In genomic region chr7:8594115-8594514, GRCh38 we compare ENCODE assay signal across 19 cellular contexts.
"Had no signal": no experiment of that assay in that cellular context is flagged by ENCODE, and none has a peak within 500 bp of the region (broad histone marks: within the 10 kb centered on the region; RNA-seq: fewer than 3 reads in every experiment).

No MANE protein-coding gene starts in this region.

- DNase-seq: activated CD8-positive, alpha-beta memory T cell treated with anti-CD3 and anti-CD28 coated beads for 24 hours; activated CD8-positive, alpha-beta memory T cell treated with anti-CD3 and anti-CD28 coated beads, Interleukin-2, amount 50 U/mL, for 48 hours; activated effector memory CD4-positive, alpha-beta T cell treated with Interleukin-2 at 50 U/mL for 16 hours; activated naive CD4-positive, alpha-beta T cell treated with anti-CD3 and anti-CD28 coated beads, Interleukin-2, amount 10 ng/mL, durations not matched to agents 7 days and 5 days; activated naive CD8-positive, alpha-beta T cell treated with anti-CD3 and anti-CD28 coated beads, Interleukin-2, amount 50 U/mL, for 24 hours; activated T-cell treated with anti-CD3 and anti-CD28 coated beads, Interleukin-2, amount 50 U/mL, for 48 hours; anterior cingulate cortex; caudate nucleus; effector memory CD8-positive, alpha-beta T cell; esophagus squamous epithelium; heart right ventricle; left ventricle myocardium inferior; mammary epithelial cell; naive thymus-derived CD4-positive, alpha-beta T cell; spleen; stimulated activated naive CD4-positive, alpha-beta T cell; upper lobe of right lung had no signal

- H2AFZ ChIP-seq: neural progenitor cell had no signal

- H3K4me2 ChIP-seq: neural progenitor cell had no signal

- H3K4me1 ChIP-seq: esophagus squamous epithelium, heart right ventricle, left ventricle myocardium inferior, neural progenitor cell, spleen, upper lobe of right lung had no signal

- H3K9me3 ChIP-seq: esophagus squamous epithelium, heart right ventricle, left ventricle myocardium inferior, spleen, upper lobe of right lung had no signal

- H3K9ac ChIP-seq: neural progenitor cell had no signal

- H3K27me3 ChIP-seq: esophagus squamous epithelium, neural progenitor cell, spleen, upper lobe of right lung had no signal

- H3K36me3 ChIP-seq: esophagus squamous epithelium, heart right ventricle, left ventricle myocardium inferior, neural progenitor cell, spleen, upper lobe of right lung had no signal

- H3K4me3 ChIP-seq: esophagus squamous epithelium, heart right ventricle, left ventricle myocardium inferior, neural progenitor cell, spleen, upper lobe of right lung had no signal

- H3K27ac ChIP-seq: esophagus squamous epithelium, heart right ventricle, left ventricle myocardium inferior, neural progenitor cell, spleen, upper lobe of right lung had no signal

- ATAC-seq: activated CD4-positive, CD25-positive, alpha-beta regulatory T cell treated with anti-CD3 and anti-CD28 coated beads, Interleukin-2, amount 50 U/mL, for 24 hours; activated naive CD8-positive, alpha-beta T cell treated with anti-CD3 and anti-CD28 coated beads, Interleukin-2, amount 50 U/mL, for 24 hours; effector memory CD8-positive, alpha-beta T cell; heart right ventricle; naive thymus-derived CD4-positive, alpha-beta T cell; upper lobe of right lung had no signal
